Comparison of ENCODE assay signal across 8 cellular contexts in genomic region chr4:165537028-165537648, GRCh38.
DNase-seq lines count a peak whose midpoint lies in the region; ATAC-seq, FAIRE-seq and TF ChIP-seq lines count a peak whose summit lies in the region.

No MANE protein-coding gene starts in this region.

- in situ Hi-C loops in ACHN (cut with HindIII; ENCODE audit: low pct_ligation_motif_present, low pct_unique_long_range_greater_than_20kb, low sequenced_read_pairs) = no loop called here
- in situ Hi-C loops in mammary epithelial cell (cut with MboI; ENCODE audit: low sequenced_read_pairs in 2 of 2) = loop anchor here (5.0 to 25.0 kb wide), 4 partner anchors 325 to 1050 kb away; partner anchors contain the start of gene TLL1 (in 1 of the 2)

- H3K27me3 ChIP-seq in mammary epithelial cell (ENCODE audit: insufficient read depth, low read length) = no peaks in the 10 kb centered on the region

- H3K4me2 ChIP-seq in mammary epithelial cell (ENCODE audit: insufficient read depth, low read depth, low read length) = no peak overlapping the region

- ATAC-seq in HG02870 (IDR thresholded peaks at IDR 0.05; ENCODE audit: unreplicated experiment) = peak; percentile 45

- H2AFZ ChIP-seq in mammary epithelial cell (ENCODE audit: low read depth, low read length) = no peak overlapping the region

- no TSS peak for BruUV-seq in mammary epithelial cell (replicated peaks; lab: Mats Ljungman, UMichigan)

- DNase-seq in ACHN = peak; percentile 40
- DNase-seq in GM12864 (ENCODE audit: low read depth) = no peak
- peak; percentile 1 for DNase-seq in NCI-H774 (lab: John Stamatoyannopoulos, UW)
- peak; percentile 37 for DNase-seq in mammary epithelial cell
- no peak for DNase-seq in kidney
- peak; percentile 41 for DNase-seq in urothelium cell line (ENCODE audit: low spot score)
- DNase-seq in activated CD4-positive, alpha-beta T cell treated with anti-CD3 and anti-CD28 coated beads, Interleukin-2, amount 50 U/mL, for 48 hours = no peak

- WGBS in mammary epithelial cell (ENCODE audit: low coverage, missing lambda C conversion rate) = 58% methylated on average over 5 of the region's 6 CpGs

- dilution Hi-C loops in mammary epithelial cell (cut with HindIII; ENCODE audit: low sequenced_read_pairs) = loop anchor here (25.0 kb wide), 1 partner anchor 550 kb away; no protein-coding TSS in a partner anchor

- H3K36me3 ChIP-seq in mammary epithelial cell (ENCODE audit: insufficient read depth, low read length) (no peaks in the 10 kb centered on the region), kidney (ENCODE audit: control insufficient read depth in 1 of 2, insufficient read depth in 2 of 2, low read length in 2 of 2) (no peaks in the 10 kb centered on the region)

- no peaks in the 10 kb centered on the region for H3K4me1 ChIP-seq in mammary epithelial cell (ENCODE audit: insufficient read depth, low read length)
- H3K4me1 ChIP-seq in kidney (ENCODE audit: control insufficient read depth in 1 of 2, insufficient read depth in 1 of 2, low read depth in 1 of 2, low read length in 2 of 2) = no peaks in the 10 kb centered on the region

- FAIRE-seq in kidney (lab: Jason Lieb, UNC) = peak; percentile 79
- no peak for FAIRE-seq in urothelium cell line (lab: Jason Lieb, UNC)

- CTCF ChIA-PET in mammary epithelial cell (lab: Charles Lee; ENCODE audit: low non-redundant PET) = interaction anchor here (0.5 to 0.9 kb wide), 5 partner anchors 42 to 989 kb away, joined by 3 to 7 read pairs (median 3); no protein-coding TSS in a partner anchor

- H3K27ac ChIP-seq in mammary epithelial cell (ENCODE audit: insufficient read depth, low read depth, low read length) (no peak overlapping the region), kidney (ENCODE audit: low read depth in 2 of 2, low read length in 2 of 2) (no peak overlapping the region)

- H4K20me1 ChIP-seq in mammary epithelial cell (ENCODE audit: insufficient read depth, low read length) = no peaks in the 10 kb centered on the region

- no peak overlapping the region for H3K4me3 ChIP-seq in GM12864 (ENCODE audit: low read depth, low read length)
- no peak overlapping the region for H3K4me3 ChIP-seq in mammary epithelial cell (replicated peaks in 1 of 3; ENCODE audit: insufficient read depth in 1 of 3, low read depth in 2 of 3, low read length in 3 of 3)
- H3K4me3 ChIP-seq in kidney (ENCODE audit: low read length in 2 of 2) = no peak overlapping the region

- no peaks in the 10 kb centered on the region for H3K9me3 ChIP-seq in mammary epithelial cell (replicated peaks; ENCODE audit: insufficient read depth, low read length)
- no peaks in the 10 kb centered on the region for H3K9me3 ChIP-seq in kidney (ENCODE audit: control insufficient read depth in 1 of 2, low read length in 2 of 2)

- H3K9ac ChIP-seq in mammary epithelial cell (ENCODE audit: insufficient read depth, low read length) (no peak overlapping the region), kidney (ENCODE audit: low read length in 2 of 2) (no peak overlapping the region)

- TF ChIP-seq CTCF in GM12864 (IDR thresholded peaks at IDR 0.05; ENCODE audit: low read depth, low read length, missing control alignments) (peak; percentile 51), mammary epithelial cell (conservative IDR thresholded peaks at IDR 0.05 in 1 of 2, IDR thresholded peaks at IDR 0.05 in 1 of 2; ENCODE audit: extremely low read depth in 1 of 2, insufficient read depth in 1 of 2, low read depth in 1 of 2, low read length in 2 of 2) (peak; percentile 41 to 56), kidney (IDR thresholded peaks at IDR 0.05; ENCODE audit: borderline replicate concordance, extremely low read depth, insufficient read depth) (peak; percentile 74)

- no peaks in the 10 kb centered on the region for H3K79me2 ChIP-seq in mammary epithelial cell (ENCODE audit: insufficient read depth, low read length)

- intact Hi-C loops in mammary epithelial cell (cut with micrococcal nuclease) = loop anchor here (1.0 to 5.0 kb wide), 9 partner anchors 44 to 1058 kb away; partner anchors contain the start of gene TLL1
- intact Hi-C loops in kidney (cut with DNase I) = loop anchor here (10.0 kb wide), 1 partner anchor 558 kb away; no protein-coding TSS in a partner anchor

Comparison
In these comparisons a context has a peak if more than half of its experiments do, and no peak if none do; other contexts are left out.
1. DNase-seq: peak in ACHN (single experiment), NCI-H774 (single experiment), mammary epithelial cell (single experiment) and urothelium cell line (single experiment); none in GM12864 (single experiment), kidney (single experiment) and activated CD4-positive, alpha-beta T cell treated with anti-CD3 and anti-CD28 coated beads, Interleukin-2, amount 50 U/mL, for 48 hours (0 of 2).
2. Peak in every context shown above with its lines, with median percentiles within 50 percentile points of each other: CTCF ChIP-seq.